17 cellular contexts compared by ENCODE assay signal in genomic region chr3:55687526-55687925, GRCh38.
"Had no signal": no experiment of that assay in that cellular context is flagged by ENCODE, and none has a peak within 500 bp of the region (broad histone marks: within the 10 kb centered on the region; RNA-seq: fewer than 3 reads in every experiment).

No MANE protein-coding gene starts in this region.

- H3K4me3 ChIP-seq: body of pancreas, gastroesophageal sphincter, lower lobe of right lung had no signal

- H3K9me3 Mint-ChIP-seq: activated naive CD4-positive, alpha-beta T cell treated with anti-CD3 and anti-CD28 coated beads for 36 hours; activated T-helper 1 cell treated with anti-CD3 and anti-CD28 coated beads, Interleukin-12 subunit alpha, Interleukin-12 subunit beta, Interleukin-2, Interleukin-4 antibody, amounts not matched to agents 30 ng/mL and 10 ng/mL and 1 ng/mL, durations not matched to agents 14 hours and 24 hours and 36 hours; central memory CD8-positive, alpha-beta T cell; effector memory CD8-positive, alpha-beta T cell; type B pancreatic cell had no signal

- H3K27me3 ChIP-seq: body of pancreas, gastroesophageal sphincter had no signal

- H3K4me1 Mint-ChIP-seq: central memory CD8-positive, alpha-beta T cell; naive B cell had no signal

- H3K36me3 Mint-ChIP-seq: naive B cell, type B pancreatic cell had no signal

- DNase-seq: activated CD4-positive, alpha-beta T cell treated with anti-CD3 and anti-CD28 coated beads for 4 hours; activated CD8-positive, alpha-beta memory T cell treated with anti-CD3 and anti-CD28 coated beads, Interleukin-2, amount 50 U/mL, for 48 hours; activated CD8-positive, alpha-beta T cell treated with anti-CD3 and anti-CD28 coated beads, Interleukin-2, amount 10 ng/mL, durations not matched to agents 7 days and 5 days; activated naive CD4-positive, alpha-beta T cell treated with anti-CD3 and anti-CD28 coated beads for 36 hours; body of pancreas; effector memory CD8-positive, alpha-beta T cell; kidney glomerular epithelial cell; lower lobe of right lung; naive B cell; right cardiac atrium; stimulated activated CD4-positive, alpha-beta T cell treated with anti-CD3 and anti-CD28 coated beads, Interleukin-12 subunit alpha, Interleukin-12 subunit beta, amount 100 ng/mL, for 4 hours; stimulated activated naive CD4-positive, alpha-beta T cell had no signal

- H3K4me3 Mint-ChIP-seq: activated CD8-positive, alpha-beta T cell treated with anti-CD3 and anti-CD28 coated beads, Interleukin-2, amount 10 ng/mL, durations not matched to agents 7 days and 5 days; activated naive CD4-positive, alpha-beta T cell treated with anti-CD3 and anti-CD28 coated beads for 36 hours; activated T-helper 1 cell treated with anti-CD3 and anti-CD28 coated beads, Interleukin-12 subunit alpha, Interleukin-12 subunit beta, Interleukin-2, Interleukin-4 antibody, amounts not matched to agents 30 ng/mL and 10 ng/mL and 1 ng/mL, durations not matched to agents 14 hours and 24 hours and 36 hours; central memory CD8-positive, alpha-beta T cell; effector memory CD8-positive, alpha-beta T cell; naive B cell; type B pancreatic cell had no signal

- H3K4me1 ChIP-seq: body of pancreas had no signal

- H3K36me3 ChIP-seq: gastroesophageal sphincter, lower lobe of right lung had no signal

- H3K9me3 ChIP-seq: body of pancreas, gastroesophageal sphincter, lower lobe of right lung had no signal

- H3K27ac ChIP-seq: body of pancreas, gastroesophageal sphincter, lower lobe of right lung, VCaP had no signal

- H3K27me3 Mint-ChIP-seq: central memory CD8-positive, alpha-beta T cell; effector memory CD8-positive, alpha-beta T cell had no signal

- H3K27ac Mint-ChIP-seq: activated CD8-positive, alpha-beta T cell treated with anti-CD3 and anti-CD28 coated beads, Interleukin-2, amount 10 ng/mL, durations not matched to agents 7 days and 5 days; activated naive CD4-positive, alpha-beta T cell treated with anti-CD3 and anti-CD28 coated beads for 36 hours; activated T-helper 1 cell treated with anti-CD3 and anti-CD28 coated beads, Interleukin-12 subunit alpha, Interleukin-12 subunit beta, Interleukin-2, Interleukin-4 antibody, amounts not matched to agents 30 ng/mL and 10 ng/mL and 1 ng/mL, durations not matched to agents 14 hours and 24 hours and 36 hours; effector memory CD8-positive, alpha-beta T cell; naive B cell; type B pancreatic cell had no signal

- ATAC-seq: activated CD8-positive, alpha-beta T cell treated with anti-CD3 and anti-CD28 coated beads, Interleukin-2, amount 10 ng/mL, durations not matched to agents 7 days and 5 days; body of pancreas; effector memory CD8-positive, alpha-beta T cell; lower lobe of right lung; right cardiac atrium had no signal
